In genomic region chr22:32904044-32904443, GRCh38 we compare ENCODE assay signal across 8 cellular contexts.
DNase-seq lines count a peak whose midpoint lies in the region; ATAC-seq and TF ChIP-seq lines count a peak whose summit lies in the region.

No MANE protein-coding gene starts in this region.

- POLR2A ChIA-PET in RWPE1 (lab: Yijun Ruan, JAX; ENCODE audit: low non-redundant PET) = no interaction called here

- no peak overlapping the region for H3K4me3 ChIP-seq in cardiac muscle cell
- H3K4me3 ChIP-seq in right atrium auricular region = no peak overlapping the region
- H3K4me3 ChIP-seq in upper lobe of right lung = no peak overlapping the region

- no peaks in the 10 kb centered on the region for H3K36me3 ChIP-seq in cardiac muscle cell
- no peaks in the 10 kb centered on the region for H3K36me3 ChIP-seq in right atrium auricular region
- no peaks in the 10 kb centered on the region for H3K36me3 ChIP-seq in upper lobe of right lung

- no peak for TF ChIP-seq CTCF in cardiac muscle cell (IDR thresholded peaks at IDR 0.05; ENCODE audit: low read depth, low read length)
- TF ChIP-seq CTCF in right atrium auricular region (IDR thresholded peaks at IDR 0.05) = no peak
- TF ChIP-seq CTCF in RWPE1 (conservative IDR thresholded peaks at IDR 0.05; ENCODE audit: low read depth) = no peak
- no peak for TF ChIP-seq CTCF in upper lobe of right lung (IDR thresholded peaks at IDR 0.05)

- DNase-seq in cardiac muscle cell (ENCODE audit: low read depth in 1 of 2, low spot score in 1 of 2) (peak; percentile 61 to 75), right atrium auricular region (ENCODE audit: low spot score) (no peak), RWPE1 (ENCODE audit: low spot score) (peak; percentile 29), left cardiac atrium (no peak), upper lobe of right lung (no peak), AML-193 (lab: John Stamatoyannopoulos, UW) (no peak), OCI-M2 (lab: John Stamatoyannopoulos, UW; ENCODE audit: unreplicated experiment) (no peak), retina (no peak)

- H3K4me1 ChIP-seq in cardiac muscle cell (ENCODE audit: low read depth) (peaks cover 15% of the 10 kb centered on the region), right atrium auricular region (peaks cover 0 to 7% of the 10 kb centered on the region in 2 donors), upper lobe of right lung (no peaks in the 10 kb centered on the region)

- CTCF ChIA-PET in RWPE1 (lab: Yijun Ruan, JAX) = no interaction called here

- intact Hi-C loops in left cardiac atrium (cut with DNase I) = no loop called here
- intact Hi-C loops in upper lobe of right lung (cut with DNase I) = no loop called here

- H3K9me3 ChIP-seq in cardiac muscle cell (ENCODE audit: low read depth) = no peaks in the 10 kb centered on the region
- H3K9me3 ChIP-seq in right atrium auricular region = no peaks in the 10 kb centered on the region
- H3K9me3 ChIP-seq in upper lobe of right lung = no peaks in the 10 kb centered on the region

- peak; percentile 82 to 84 for ATAC-seq in left cardiac atrium
- ATAC-seq in upper lobe of right lung = peak; percentile 73

- H3K27ac ChIP-seq in cardiac muscle cell = no peak overlapping the region
- H3K27ac ChIP-seq in right atrium auricular region = no peak overlapping the region
- H3K27ac ChIP-seq in RWPE1 = no peak overlapping the region
- H3K27ac ChIP-seq in upper lobe of right lung = no peak overlapping the region

- H3K27me3 ChIP-seq in cardiac muscle cell = no peaks in the 10 kb centered on the region
- no peaks in the 10 kb centered on the region for H3K27me3 ChIP-seq in right atrium auricular region
- no peaks in the 10 kb centered on the region for H3K27me3 ChIP-seq in upper lobe of right lung

Comparison
In these comparisons a context has a peak if more than half of its experiments do, and no peak if none do; other contexts are left out.
1. DNase-seq: peak in cardiac muscle cell (2 of 2) and RWPE1 (single experiment); none in right atrium auricular region (single experiment), left cardiac atrium (single experiment), upper lobe of right lung (single experiment), AML-193 (0 of 2), OCI-M2 (single experiment) and retina (single experiment).